In genomic region chr3:4776980-4777581, GRCh38 we compare ENCODE assay signal across 8 cellular contexts.
DNase-seq lines count a peak whose midpoint lies in the region; ATAC-seq and TF ChIP-seq lines count a peak whose summit lies in the region.

No MANE protein-coding gene starts in this region.

- no peak overlapping the region for H3K23ac ChIP-seq in mesendoderm (ENCODE audit: low read length)

- DNase-seq in GM10266 (ENCODE audit: extremely low spot score) (peak; percentile 68), epithelial cell of prostate (ENCODE audit: low read depth, low spot score) (peak; percentile 75), suprapubic skin (ENCODE audit: low spot score in 2 of 2) (no peak), RKO (ENCODE audit: low spot score) (no peak), mesendoderm (no peak)
- no peak for DNase-seq in stimulated activated naive CD4-positive, alpha-beta T cell treated with Interleukin-2 at 50 U/mL for 16 hours (lab: John Stamatoyannopoulos, UW)

- H3K27ac ChIP-seq in epithelial cell of prostate (peak overlapping the region; percentile 65), suprapubic skin (peak overlapping the region; percentile 61), mesendoderm (ENCODE audit: low read depth, low read length) (no peak overlapping the region)

- no peak overlapping the region for H4K5ac ChIP-seq in mesendoderm (ENCODE audit: low read length)

- H3K4me3 ChIP-seq in suprapubic skin (no peak overlapping the region), mesendoderm (ENCODE audit: low read length) (no peak overlapping the region)

- H3K27me3 ChIP-seq in suprapubic skin = no peaks in the 10 kb centered on the region
- H3K27me3 ChIP-seq in mesendoderm (ENCODE audit: insufficient read depth, low read length, poor library complexity) = no peaks in the 10 kb centered on the region

- H3K36me3 ChIP-seq in suprapubic skin (no peaks in the 10 kb centered on the region), mesendoderm (ENCODE audit: control insufficient read depth, insufficient read depth, low read length) (no peaks in the 10 kb centered on the region)

- H2AK5ac ChIP-seq in mesendoderm (ENCODE audit: low read length) = no peak overlapping the region

- H2BK15ac ChIP-seq in mesendoderm (replicated peaks; ENCODE audit: low read depth) = no peak overlapping the region

- no peak overlapping the region for H4K8ac ChIP-seq in mesendoderm (ENCODE audit: low read depth, low read length)

- no peak overlapping the region for H2BK5ac ChIP-seq in mesendoderm (ENCODE audit: low read length)

- no peak for TF ChIP-seq EP300 in suprapubic skin (IDR thresholded peaks at IDR 0.05)

- ATAC-seq in GM21367 (IDR thresholded peaks at IDR 0.05; ENCODE audit: unreplicated experiment) = peak; percentile 79
- peak; percentile 80 for ATAC-seq in HG03571 (IDR thresholded peaks at IDR 0.05; ENCODE audit: unreplicated experiment)

- H3K4me2 ChIP-seq in mesendoderm (ENCODE audit: low read length) = no peak overlapping the region

- no peak overlapping the region for H3K4ac ChIP-seq in mesendoderm (ENCODE audit: low read depth, low read length)

- TF ChIP-seq CTCF in GM10266 (IDR thresholded peaks at IDR 0.05; ENCODE audit: control insufficient read depth, insufficient read depth, low read depth, missing control alignments) = no peak
- no peak for TF ChIP-seq CTCF in suprapubic skin (IDR thresholded peaks at IDR 0.05)

- no peaks in the 10 kb centered on the region for H3K9me3 ChIP-seq in suprapubic skin

- no peak overlapping the region for H3K56ac ChIP-seq in mesendoderm (ENCODE audit: low read length)

- peaks cover 45% of the 10 kb centered on the region for H3K4me1 ChIP-seq in suprapubic skin
- H3K4me1 ChIP-seq in mesendoderm (ENCODE audit: control insufficient read depth, low read depth, low read length) = no peaks in the 10 kb centered on the region

- no peaks in the 10 kb centered on the region for H3K79me2 ChIP-seq in mesendoderm (ENCODE audit: control insufficient read depth, insufficient read depth, low read length)

- no peak overlapping the region for H2BK120ac ChIP-seq in mesendoderm (ENCODE audit: low read depth, low read length)

- no peak overlapping the region for H3K18ac ChIP-seq in mesendoderm (ENCODE audit: low read length)

- H3K79me1 ChIP-seq in mesendoderm (ENCODE audit: low read length) = no peaks in the 10 kb centered on the region

- no peak overlapping the region for H3K9ac ChIP-seq in mesendoderm (ENCODE audit: low read length)

- WGBS in suprapubic skin = 26% methylated on average over 5 of the region's 5 CpGs
- WGBS in mesendoderm (ENCODE audit: extremely low coverage, insufficient coverage, low lambda C conversion rate) = no CpG with 5 or more reads among the region's 5 CpGs

- TF ChIP-seq POLR2A in suprapubic skin (IDR thresholded peaks at IDR 0.05) = no peak

Comparison
In these comparisons a context has a peak if more than half of its experiments do, and no peak if none do; other contexts are left out.
1. DNase-seq: peak in GM10266 (single experiment) and epithelial cell of prostate (single experiment); none in suprapubic skin (0 of 2), stimulated activated naive CD4-positive, alpha-beta T cell treated with Interleukin-2 at 50 U/mL for 16 hours (single experiment), RKO (single experiment) and mesendoderm (single experiment).